In the genomic region with DNA sequence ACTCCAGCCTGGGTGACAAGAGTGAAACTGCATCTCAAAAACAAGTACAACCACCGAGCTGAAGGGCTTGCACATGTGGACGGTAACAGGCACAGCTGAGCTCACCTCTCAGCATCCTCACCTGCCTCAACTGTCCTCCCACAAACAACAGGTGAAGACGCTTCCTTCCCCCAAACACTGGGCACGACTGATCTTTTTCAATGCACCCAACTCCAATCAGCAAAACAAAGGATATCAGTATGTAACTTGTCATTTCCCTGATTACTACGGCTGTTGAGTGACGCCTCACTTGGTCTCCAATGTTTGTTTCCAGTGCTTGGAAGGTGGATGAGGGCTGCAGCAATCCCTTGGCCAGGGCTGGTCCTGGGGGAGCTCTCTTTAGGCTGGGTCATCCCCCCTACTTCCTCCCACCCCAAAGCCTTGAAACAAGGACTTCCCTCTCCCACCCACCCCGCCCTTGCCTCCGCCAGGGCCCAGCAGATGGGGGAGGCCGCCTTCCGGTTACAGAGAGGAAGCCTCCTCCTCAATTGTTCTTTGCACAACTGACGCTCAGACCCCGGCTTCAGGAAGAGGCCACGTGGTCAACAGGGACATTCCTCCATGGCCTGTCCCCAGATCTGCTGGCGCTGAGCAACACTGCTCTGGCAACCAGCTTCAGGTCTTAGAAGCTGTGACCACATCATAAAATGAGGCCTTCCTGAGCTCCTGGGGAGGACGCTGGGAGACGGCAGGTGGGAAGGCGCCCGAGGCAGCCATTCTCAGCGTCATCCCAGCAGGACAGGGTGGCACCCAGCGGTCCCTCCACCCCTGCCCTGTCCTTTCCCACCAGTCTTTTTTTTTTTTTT, we compare ENCODE assay signal across 8 cellular contexts. TPM values are rescaled to one million over a fixed set of nuclear protein-coding genes. Genes with fewer than 3 reads are reported as not detected.
DNase-seq lines count a peak whose midpoint lies in the region; ATAC-seq lines count a peak whose summit lies in the region.

No MANE protein-coding gene starts in this region.

- DNase-seq in activated CD4-positive, alpha-beta memory T cell treated with anti-CD3 and anti-CD28 coated beads, Interleukin-2, amount 10 ng/mL, durations not matched to agents 7 days and 5 days: peak; percentile 65
- peak; percentile 88 for DNase-seq in left cardiac atrium
- peak; percentile 41 to 75 for DNase-seq in stimulated activated naive CD8-positive, alpha-beta T cell treated with anti-CD3 and anti-CD28 coated beads, Interleukin-15, amount 100 ng/mL, for 72 hours
- no peak for DNase-seq in NCI-H2227 treated with DMSO at 0.1 percent for 48 hours (lab: John Stamatoyannopoulos, UW)

- no peaks in the 10 kb centered on the region for H3K9me3 Mint-ChIP-seq in IgD-negative memory B cell
- H3K9me3 Mint-ChIP-seq in activated CD4-positive, alpha-beta memory T cell treated with anti-CD3 and anti-CD28 coated beads, Interleukin-2, amount 10 ng/mL, durations not matched to agents 7 days and 5 days: no peaks in the 10 kb centered on the region
- no peaks in the 10 kb centered on the region for H3K9me3 Mint-ChIP-seq in stimulated activated naive CD8-positive, alpha-beta T cell treated with anti-CD3 and anti-CD28 coated beads, Interleukin-15, amount 100 ng/mL, for 72 hours

- intact Hi-C loops in left cardiac atrium (cut with DNase I): loop anchor here (5.0 to 10.0 kb wide), 4 partner anchors 33 to 96 kb away; no protein-coding TSS in a partner anchor

- H3K4me1 Mint-ChIP-seq in IgD-negative memory B cell: peaks cover 44 to 56% (median 55%) of the 10 kb centered on the region in 3 donors
- H3K4me1 Mint-ChIP-seq in activated CD4-positive, alpha-beta memory T cell treated with anti-CD3 and anti-CD28 coated beads, Interleukin-2, amount 10 ng/mL, durations not matched to agents 7 days and 5 days: peaks cover 62% of the 10 kb centered on the region
- peaks cover 74% of the 10 kb centered on the region for H3K4me1 Mint-ChIP-seq in stimulated activated naive CD8-positive, alpha-beta T cell treated with anti-CD3 and anti-CD28 coated beads, Interleukin-15, amount 100 ng/mL, for 72 hours

- peak overlapping the region; percentile 83 to 99 (median 96) for H3K4me3 Mint-ChIP-seq in IgD-negative memory B cell
- peak overlapping the region; percentile 89 for H3K4me3 Mint-ChIP-seq in activated CD4-positive, alpha-beta memory T cell treated with anti-CD3 and anti-CD28 coated beads, Interleukin-2, amount 10 ng/mL, durations not matched to agents 7 days and 5 days
- peak overlapping the region; percentile 91 to 92 for H3K4me3 Mint-ChIP-seq in stimulated activated naive CD8-positive, alpha-beta T cell treated with anti-CD3 and anti-CD28 coated beads, Interleukin-15, amount 100 ng/mL, for 72 hours

- H3K27ac Mint-ChIP-seq in IgD-negative memory B cell: peak overlapping the region; percentile 96 to 100 (median 98)
- H3K27ac Mint-ChIP-seq in activated CD4-positive, alpha-beta memory T cell treated with anti-CD3 and anti-CD28 coated beads, Interleukin-2, amount 10 ng/mL, durations not matched to agents 7 days and 5 days: peak overlapping the region; percentile 97
- peak overlapping the region; percentile 84 to 90 for H3K27ac Mint-ChIP-seq in stimulated activated naive CD8-positive, alpha-beta T cell treated with anti-CD3 and anti-CD28 coated beads, Interleukin-15, amount 100 ng/mL, for 72 hours

- ATAC-seq in left cardiac atrium: peak; percentile 29 to 60
- peak; percentile 44 for ATAC-seq in stimulated activated naive CD8-positive, alpha-beta T cell treated with anti-CD3 and anti-CD28 coated beads, Interleukin-15, amount 100 ng/mL, for 72 hours
- no peak for ATAC-seq in GM19328 (IDR thresholded peaks at IDR 0.05; ENCODE audit: unreplicated experiment)
- no peak for ATAC-seq in HG02973 (IDR thresholded peaks at IDR 0.05; ENCODE audit: unreplicated experiment)
- ATAC-seq in HG02763 (IDR thresholded peaks at IDR 0.05; ENCODE audit: unreplicated experiment): no peak

- H3K36me3 Mint-ChIP-seq in IgD-negative memory B cell: peaks cover 3% of the 10 kb centered on the region
- H3K36me3 Mint-ChIP-seq in activated CD4-positive, alpha-beta memory T cell treated with anti-CD3 and anti-CD28 coated beads, Interleukin-2, amount 10 ng/mL, durations not matched to agents 7 days and 5 days (ENCODE audit: low read depth): peaks cover 67% of the 10 kb centered on the region

- POLR2A ChIA-PET in activated CD4-positive, alpha-beta memory T cell treated with anti-CD3 and anti-CD28 coated beads, Interleukin-2, amount 10 ng/mL, durations not matched to agents 7 days and 5 days (lab: Charles Lee): interaction anchor here (1.0 to 14.3 kb wide), 9 partner anchors 8 to 461 kb away, joined by 3 to 557 read pairs (median 8); a partner anchor contains a TSS

- CTCF ChIA-PET in activated CD4-positive, alpha-beta memory T cell treated with anti-CD3 and anti-CD28 coated beads, Interleukin-2, amount 10 ng/mL, durations not matched to agents 7 days and 5 days (lab: Charles Lee): interaction anchor here (0.5 to 11.4 kb wide), 7 partner anchors 17 to 559 kb away, joined by 3 to 189 read pairs (median 6); no protein-coding TSS in a partner anchor

- no peaks in the 10 kb centered on the region for H3K27me3 Mint-ChIP-seq in IgD-negative memory B cell
- no peaks in the 10 kb centered on the region for H3K27me3 Mint-ChIP-seq in activated CD4-positive, alpha-beta memory T cell treated with anti-CD3 and anti-CD28 coated beads, Interleukin-2, amount 10 ng/mL, durations not matched to agents 7 days and 5 days
- H3K27me3 Mint-ChIP-seq in stimulated activated naive CD8-positive, alpha-beta T cell treated with anti-CD3 and anti-CD28 coated beads, Interleukin-15, amount 100 ng/mL, for 72 hours: no peaks in the 10 kb centered on the region

RNA-seq across cellular contexts. Expression of a gene that starts 5.9 kb away (rescaled TPM):
- polyA plus RNA-seq in IgD-negative memory B cell: 18.3 TPM
- 10 to 100 TPM; 86.5 to 88.7 TPM for total RNA-seq in activated CD4-positive, alpha-beta memory T cell treated with anti-CD3 and anti-CD28 coated beads, Interleukin-2, amount 10 ng/mL, durations not matched to agents 7 days and 5 days
- total RNA-seq in left cardiac atrium: 10 to 100 TPM; 50.4 to 60.5 TPM

RNA-seq across cellular contexts. Expression of a gene that starts 19.1 kb away (rescaled TPM):
- polyA plus RNA-seq in IgD-negative memory B cell: 1.7 TPM
- total RNA-seq in activated CD4-positive, alpha-beta memory T cell treated with anti-CD3 and anti-CD28 coated beads, Interleukin-2, amount 10 ng/mL, durations not matched to agents 7 days and 5 days: not detected
- 100 to 1,000 TPM in 1 of 2 donors, 10 to 100 TPM in 1; 82.7 to 108 TPM for total RNA-seq in left cardiac atrium

Comparison
In these comparisons a context has a peak if more than half of its experiments do, and no peak if none do; other contexts are left out.
1. ATAC-seq: peak in left cardiac atrium (2 of 2) and stimulated activated naive CD8-positive, alpha-beta T cell treated with anti-CD3 and anti-CD28 coated beads, Interleukin-15, amount 100 ng/mL, for 72 hours (single experiment); none in GM19328 (single experiment), HG02973 (single experiment) and HG02763 (single experiment).
2. RNA of a gene that starts 19.1 kb away (total RNA-seq): 82.7 to 108 TPM in left cardiac atrium; not detected in activated CD4-positive, alpha-beta memory T cell treated with anti-CD3 and anti-CD28 coated beads, Interleukin-2, amount 10 ng/mL, durations not matched to agents 7 days and 5 days; every median in the first group is over 10 times any median in the second.
3. Peak in every context shown above with its lines, with median percentiles within 50 percentile points of each other: H3K27ac Mint-ChIP-seq and H3K4me3 Mint-ChIP-seq.